7 cellular contexts compared by ENCODE assay signal in genomic region chr2:64453710-64454315, GRCh38. TPM values are rescaled to one million over a fixed set of nuclear protein-coding genes. Genes with fewer than 3 reads are reported as not detected.
DNase-seq lines count a peak whose midpoint lies in the region; ATAC-seq and TF ChIP-seq lines count a peak whose summit lies in the region.

Gene LGALSL, plus strand, starts transcription at chr2:64454162. Its CDS starts 384 bp downstream, at chr2:64454546.

- CTCF ChIA-PET in T-cell (lab: Charles Lee) = interaction anchor here in 1 of 2 donors (1.3 kb wide), 1 partner anchor 123 kb away, joined by 3 read pairs; no protein-coding TSS in a partner anchor

- POLR2A ChIA-PET in T-cell (lab: Charles Lee) = interaction anchor here in 1 of 2 donors (0.6 kb wide), 1 partner anchor 72 kb away, joined by 4 read pairs; no protein-coding TSS in a partner anchor

- no peaks in the 10 kb centered on the region for H3K9me3 ChIP-seq in right lobe of liver
- no peaks in the 10 kb centered on the region for H3K9me3 ChIP-seq in stomach smooth muscle (ENCODE audit: control insufficient read depth in 2 of 2, low read length in 2 of 2)

- peak within 1 kb of the TSS; percentile 68 to 82 for H3K9ac ChIP-seq in stomach smooth muscle (ENCODE audit: low read length in 2 of 2)

- WGBS in right lobe of liver (ENCODE audit: insufficient coverage, low coverage, low lambda C conversion rate, missing lambda C conversion rate) = 0% methylated on average over 3 of the region's 50 CpGs

- H3K27me3 Mint-ChIP-seq in T-cell = peaks cover 3 to 6% of the 10 kb centered on the region in 2 donors

- ATAC-seq in GM19452 (IDR thresholded peaks at IDR 0.05; ENCODE audit: unreplicated experiment) (peak; percentile 68), HG03520 (IDR thresholded peaks at IDR 0.05; ENCODE audit: unreplicated experiment) (peak; percentile 46), T-cell (replicated peaks in 1 of 4) (peak; percentile 46 to 50 (median 49)), right lobe of liver (peak; percentile 77 to 91 (median 86))

- peaks cover 0 to 19% (median 7%) of the 10 kb centered on the region in 4 donors for H3K4me1 ChIP-seq in right lobe of liver
- peaks cover 8% of the 10 kb centered on the region for H3K4me1 ChIP-seq in stomach smooth muscle (ENCODE audit: control insufficient read depth, insufficient read depth, low read length)

- H3K36me3 ChIP-seq in right lobe of liver (peaks cover 0 to 14% (median 0%) of the 10 kb centered on the region in 4 donors), stomach smooth muscle (ENCODE audit: control insufficient read depth in 2 of 2, insufficient read depth in 2 of 2, low read length in 2 of 2) (peaks cover 0 to 4% of the 10 kb centered on the region in 2 donors)

- peak; percentile 59 for DNase-seq in EH (ENCODE audit: low read depth)
- DNase-seq in T-cell = peak in 6 of 34 experiments; percentile 1 to 40 (median 15)
- DNase-seq in dermis microvascular lymphatic vessel endothelial cell (ENCODE audit: low read depth in 2 of 2) = peak; percentile 35 to 77
- peak; percentile 80 to 90 (median 85) for DNase-seq in right lobe of liver

- TF ChIP-seq CTCF in right lobe of liver (IDR thresholded peaks at IDR 0.05) = no peak

- H3K27me3 ChIP-seq in right lobe of liver (no peaks in the 10 kb centered on the region), stomach smooth muscle (ENCODE audit: control insufficient read depth in 1 of 2, insufficient read depth in 2 of 2, low read length in 2 of 2) (no peaks in the 10 kb centered on the region)

- H3K4me3 ChIP-seq in right lobe of liver (peak within 1 kb of the TSS; percentile 74 to 84 (median 79)), stomach smooth muscle (ENCODE audit: low read length in 2 of 2) (peak within 1 kb of the TSS; percentile 68 to 79)

- H3K4me1 Mint-ChIP-seq in T-cell = peaks cover 5 to 10% (median 9%) of the 10 kb centered on the region in 3 donors

- H3K9me3 Mint-ChIP-seq in T-cell = no peaks in the 10 kb centered on the region

- H3K4me3 Mint-ChIP-seq in T-cell = peak within 1 kb of the TSS; percentile 85 to 86 (median 85)

- peak within 1 kb of the TSS; percentile 88 to 90 (median 89) for H3K27ac ChIP-seq in right lobe of liver
- H3K27ac ChIP-seq in stomach smooth muscle (ENCODE audit: low read length) = peak within 1 kb of the TSS; percentile 81

- H3K36me3 Mint-ChIP-seq in T-cell = no peaks in the 10 kb centered on the region

- H3K27ac Mint-ChIP-seq in T-cell = peak within 1 kb of the TSS in 1 of 2 donors; percentile 48

- peak; percentile 89 for TF ChIP-seq POLR2A in right lobe of liver (IDR thresholded peaks at IDR 0.05)

- intact Hi-C loops in right lobe of liver (cut with DNase I) = no loop called here

RNA-seq across cellular contexts. Expression of gene LGALSL, which starts in this region (rescaled TPM):
- total RNA-seq in T-cell = 1 to 10 TPM in 1 of 5 donors, under 1 TPM in 4; 0.21 to 1.0 (median 0.57) TPM
- total RNA-seq in dermis microvascular lymphatic vessel endothelial cell = 2.3 and 3.8 TPM in 2 replicates
- 1 to 10 TPM; 3.2 to 8.1 (median 5.4) TPM for total RNA-seq in right lobe of liver
